In the genomic region with DNA sequence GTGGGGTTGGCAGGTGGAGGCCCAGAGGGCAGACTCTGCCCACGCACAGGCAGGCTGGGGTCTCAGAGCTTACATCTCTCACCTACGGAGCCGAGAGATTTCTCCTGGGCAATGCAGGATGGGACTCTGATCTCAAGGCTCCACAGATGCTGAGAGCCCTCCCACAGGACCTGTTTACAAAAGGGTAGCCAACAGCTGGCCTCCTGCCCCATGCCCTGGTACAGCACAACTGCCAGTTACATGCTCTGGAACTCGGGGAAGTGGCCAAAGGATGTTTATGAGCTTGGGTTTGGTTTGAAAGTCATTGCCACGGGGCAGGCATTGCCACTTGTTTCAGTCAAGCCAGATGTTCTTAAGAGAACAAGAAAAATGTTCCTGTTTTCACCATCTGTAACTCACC, we compare ENCODE assay signal across 18 cellular contexts. TPM values are rescaled to one million over a fixed set of nuclear protein-coding genes. Genes with fewer than 3 reads are reported as not detected.
DNase-seq lines count a peak whose midpoint lies in the region; ATAC-seq and TF ChIP-seq lines count a peak whose summit lies in the region.
"Had no signal": no experiment of that assay in that cellular context is flagged by ENCODE, and none has a peak within 500 bp of the region (broad histone marks: within the 10 kb centered on the region; RNA-seq: fewer than 3 reads in every experiment).

No MANE protein-coding gene starts in this region.

- peaks cover 27 to 51% (median 38%) of the 10 kb centered on the region in 4 donors for H3K4me1 Mint-ChIP-seq in CD4-positive, alpha-beta memory T cell
- H3K4me1 Mint-ChIP-seq in T-helper 17 cell: peaks cover 40% of the 10 kb centered on the region

- H3K9me3 Mint-ChIP-seq in CD4-positive, alpha-beta memory T cell: peaks cover 0 to 7% (median 0%) of the 10 kb centered on the region in 8 donors
- H3K9me3 Mint-ChIP-seq: stimulated activated naive CD8-positive, alpha-beta T cell treated with anti-CD3 and anti-CD28 coated beads, Interleukin-15, amount 100 ng/mL, for 72 hours had no signal

- H3K27me3 Mint-ChIP-seq in CD4-positive, alpha-beta memory T cell: no peaks in the 10 kb centered on the region
- no peaks in the 10 kb centered on the region for H3K27me3 Mint-ChIP-seq in T-helper 17 cell
- H3K27me3 Mint-ChIP-seq: stimulated activated naive CD8-positive, alpha-beta T cell treated with anti-CD3 and anti-CD28 coated beads, Interleukin-15, amount 100 ng/mL, for 72 hours had no signal

- peak overlapping the region in 1 of 3 donors; percentile 28 for H3K9ac ChIP-seq in skeletal muscle tissue (ENCODE audit: low read depth in 1 of 3, low read length in 3 of 3)

- no peak overlapping the region for H3K4me3 ChIP-seq in CD4-positive, alpha-beta memory T cell (ENCODE audit: low read length in 2 of 2)
- H3K4me3 ChIP-seq in left ventricle myocardium inferior (no peak overlapping the region), skeletal muscle tissue (ENCODE audit: low read length in 3 of 3) (no peak overlapping the region)
- H3K4me3 ChIP-seq: mucosa of descending colon, SJCRH30 had no signal

- POLR2A ChIA-PET in CD4-positive, alpha-beta memory T cell (lab: Charles Lee; ENCODE audit: partially characterized antibody): interaction anchor here (0.7 to 14.5 kb wide), 5 partner anchors 23 to 367 kb away, joined by 3 to 288 read pairs (median 5); partner anchors contain the start of gene INTS6

- no peaks in the 10 kb centered on the region for H3K9me3 ChIP-seq in CD4-positive, alpha-beta memory T cell (ENCODE audit: control insufficient read depth in 1 of 2, low read length in 2 of 2)
- H3K9me3 ChIP-seq in T-helper 17 cell (ENCODE audit: control insufficient read depth, low read length, poor library complexity, severe bottlenecking) (no peaks in the 10 kb centered on the region), left ventricle myocardium inferior (replicated peaks) (no peaks in the 10 kb centered on the region), skeletal muscle tissue (ENCODE audit: control insufficient read depth in 3 of 3, low read length in 3 of 3) (no peaks in the 10 kb centered on the region)
- H3K9me3 ChIP-seq: mucosa of descending colon, SJCRH30 had no signal

- H3K4me3 Mint-ChIP-seq in CD4-positive, alpha-beta memory T cell: no peak overlapping the region
- H3K4me3 Mint-ChIP-seq in T-helper 17 cell: no peak overlapping the region
- H3K4me3 Mint-ChIP-seq: stimulated activated naive CD8-positive, alpha-beta T cell treated with anti-CD3 and anti-CD28 coated beads, Interleukin-15, amount 100 ng/mL, for 72 hours had no signal

- no peak for ATAC-seq in T-helper 17 cell
- no peak for ATAC-seq in HG03175 (IDR thresholded peaks at IDR 0.05; ENCODE audit: unreplicated experiment)
- ATAC-seq: HCT116; mucosa of descending colon; stimulated activated naive CD8-positive, alpha-beta T cell treated with anti-CD3 and anti-CD28 coated beads, Interleukin-15, amount 100 ng/mL, for 72 hours had no signal

- H3K27ac ChIP-seq in CD4-positive, alpha-beta memory T cell (ENCODE audit: low read depth, low read length): peak overlapping the region; percentile 96
- H3K27ac ChIP-seq in left ventricle myocardium inferior (replicated peaks) (peak overlapping the region; percentile 100), skeletal muscle tissue (ENCODE audit: low read depth, low read length) (peak overlapping the region; percentile 26)
- H3K27ac ChIP-seq: SJCRH30 had no signal

- no peak for DNase-seq in CD4-positive, alpha-beta memory T cell
- DNase-seq in T-helper 17 cell (no peak), left ventricle myocardium inferior (no peak), epidermal melanocyte (ENCODE audit: insufficient read length, low spot score) (no peak), NCI-H146 treated with DMSO at 0.1 percent for 48 hours (lab: John Stamatoyannopoulos, UW; ENCODE audit: unreplicated experiment) (no peak), NCI-H2029 treated with DMSO at 0.1 percent for 48 hours (lab: John Stamatoyannopoulos, UW) (no peak)
- DNase-seq: activated CD4-positive, alpha-beta T cell treated with anti-CD3 and anti-CD28 coated beads for 1 hour; activated effector memory CD4-positive, alpha-beta T cell treated with Interleukin-2 at 50 U/mL for 16 hours; mucosa of descending colon; NCI-H1092; NCI-H526 treated with DMSO at 0.1 percent for 48 hours; occipital lobe; SJCRH30; stimulated activated naive CD8-positive, alpha-beta T cell treated with anti-CD3 and anti-CD28 coated beads, Interleukin-15, amount 100 ng/mL, for 72 hours had no signal

- peaks cover 33% of the 10 kb centered on the region for H3K4me1 ChIP-seq in CD4-positive, alpha-beta memory T cell (ENCODE audit: insufficient read depth, low read length)
- H3K4me1 ChIP-seq in left ventricle myocardium inferior (peaks cover 52% of the 10 kb centered on the region), skeletal muscle tissue (ENCODE audit: control insufficient read depth in 3 of 3, insufficient read depth in 3 of 3, low read length in 3 of 3) (peaks cover 37 to 47% (median 40%) of the 10 kb centered on the region in 3 donors)

- CTCF ChIA-PET in CD4-positive, alpha-beta memory T cell (lab: Charles Lee; ENCODE audit: partially characterized antibody): interaction anchor here (0.8 to 8.2 kb wide), 12 partner anchors 10 to 379 kb away, joined by 3 to 67 read pairs (median 4); no protein-coding TSS in a partner anchor

- no peak for TF ChIP-seq CTCF in left ventricle myocardium inferior (IDR thresholded peaks at IDR 0.05; ENCODE audit: borderline replicate concordance)

- intact Hi-C loops in CD4-positive, alpha-beta memory T cell (cut with micrococcal nuclease): no loop called here
- intact Hi-C loops in left ventricle myocardium inferior (cut with micrococcal nuclease): no loop called here

- peaks cover 8 to 31% of the 10 kb centered on the region in 2 donors for H3K36me3 Mint-ChIP-seq in CD4-positive, alpha-beta memory T cell
- peaks cover 5% of the 10 kb centered on the region for H3K36me3 Mint-ChIP-seq in T-helper 17 cell (ENCODE audit: low read depth)

- H3K36me3 ChIP-seq in CD4-positive, alpha-beta memory T cell (ENCODE audit: insufficient read depth, low read length): peaks cover 4% of the 10 kb centered on the region
- H3K36me3 ChIP-seq in left ventricle myocardium inferior (peaks cover 15% of the 10 kb centered on the region), skeletal muscle tissue (ENCODE audit: control insufficient read depth in 3 of 3, insufficient read depth in 3 of 3, low read length in 3 of 3) (peaks cover 13 to 24% (median 24%) of the 10 kb centered on the region in 3 donors)
- H3K36me3 ChIP-seq: SJCRH30 had no signal

- H3K27me3 ChIP-seq in CD4-positive, alpha-beta memory T cell (ENCODE audit: insufficient read depth, low read length): no peaks in the 10 kb centered on the region
- no peaks in the 10 kb centered on the region for H3K27me3 ChIP-seq in left ventricle myocardium inferior (ENCODE audit: low read depth)
- no peaks in the 10 kb centered on the region for H3K27me3 ChIP-seq in skeletal muscle tissue (ENCODE audit: control insufficient read depth in 3 of 3, insufficient read depth in 3 of 3, low read length in 3 of 3)
- H3K27me3 ChIP-seq: SJCRH30 had no signal

- H3K27ac Mint-ChIP-seq in CD4-positive, alpha-beta memory T cell: peak overlapping the region; percentile 64 to 100 (median 99)
- H3K27ac Mint-ChIP-seq in T-helper 17 cell: peak overlapping the region; percentile 93
- H3K27ac Mint-ChIP-seq: stimulated activated naive CD8-positive, alpha-beta T cell treated with anti-CD3 and anti-CD28 coated beads, Interleukin-15, amount 100 ng/mL, for 72 hours had no signal

RNA-seq across cellular contexts. Expression of gene DHRS12, which starts 3.5 kb away (rescaled TPM):
- total RNA-seq in CD4-positive, alpha-beta memory T cell: 10 to 100 TPM; 23.6 to 24.3 TPM
- polyA plus RNA-seq in CD4-positive, alpha-beta memory T cell: 10 to 100 TPM; 37.1 to 38.9 TPM
- total RNA-seq in T-helper 17 cell: 10 to 100 TPM; 18.1 to 23.1 TPM
- 10.3 TPM for total RNA-seq in left ventricle myocardium inferior
- 5.2 TPM for total RNA-seq in skeletal muscle tissue

RNA-seq across cellular contexts. Expression of gene TMEM272, which starts 44.5 kb away (rescaled TPM):
- 1 to 10 TPM; 7.9 to 9.0 TPM for total RNA-seq in CD4-positive, alpha-beta memory T cell
- under 1 TPM in 1 of 2 donors, not detected in 1; 0.41 TPM for polyA plus RNA-seq in CD4-positive, alpha-beta memory T cell
- 1 to 10 TPM; 1.3 to 1.7 TPM for total RNA-seq in T-helper 17 cell
- 0.30 TPM for total RNA-seq in left ventricle myocardium inferior
- total RNA-seq in skeletal muscle tissue: not detected
- total RNA-seq: SJCRH30; T-helper 2 cell treated with Interferon-gamma antibody and Interleukin-4, amounts not matched to agents 100 ng/mL and 5 ng/mL, for 36 hours had no signal

Comparison
In these comparisons a context has a peak if more than half of its experiments do, and no peak if none do; other contexts are left out.
1. H3K27ac ChIP-seq: peak in every context shown above with its lines; median percentile 100 in left ventricle myocardium inferior; 96 in CD4-positive, alpha-beta memory T cell; 26 in skeletal muscle tissue.